8 cellular contexts compared by ENCODE assay signal in the genomic region with DNA sequence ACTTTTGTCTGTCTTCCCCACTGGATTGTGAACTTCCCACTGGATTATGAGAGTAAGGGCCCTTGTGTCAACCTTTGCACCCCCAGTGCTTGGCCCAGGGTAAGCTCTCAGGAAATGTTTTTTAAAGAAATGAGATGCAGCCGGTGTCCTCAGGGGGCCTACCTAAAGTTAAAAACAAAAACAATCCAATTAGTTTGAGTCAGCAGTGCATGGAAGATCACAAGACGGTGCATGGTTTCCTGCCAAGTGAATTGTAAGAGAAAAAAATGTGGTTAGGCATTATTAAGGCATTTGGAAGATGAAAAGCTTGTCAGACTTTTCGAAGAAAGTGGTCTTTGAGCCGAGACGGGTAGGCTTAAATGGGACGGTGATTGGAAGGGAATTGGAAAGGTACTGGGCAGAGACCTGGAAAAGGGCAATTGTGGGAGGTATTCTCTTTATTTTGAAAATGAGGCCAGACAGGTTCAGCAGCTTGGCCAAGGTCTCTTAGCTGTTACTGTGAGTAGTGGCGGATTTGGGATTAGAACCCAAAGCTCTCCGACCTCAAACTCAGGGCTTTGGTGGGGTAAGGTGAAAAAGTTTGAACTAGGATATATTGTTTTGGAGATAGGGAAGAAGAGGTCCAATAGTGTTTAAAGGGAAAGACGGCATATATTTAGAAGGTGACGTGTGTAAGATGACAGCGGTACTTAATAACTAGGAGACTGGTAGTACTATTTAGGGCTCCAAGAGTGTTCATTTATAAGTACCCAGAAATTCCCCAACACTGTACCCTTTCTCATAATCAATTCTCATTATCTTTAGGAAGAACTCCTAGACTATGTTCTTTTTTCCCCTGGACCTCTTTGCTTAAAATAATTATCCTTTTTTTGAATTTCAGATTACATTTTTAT. TPM values are rescaled to one million over a fixed set of nuclear protein-coding genes. Genes with fewer than 3 reads are reported as not detected.
DNase-seq lines count a peak whose midpoint lies in the region; ATAC-seq and TF ChIP-seq lines count a peak whose summit lies in the region.

No MANE protein-coding gene starts in this region.

- peak overlapping the region; percentile 97 for H3K4me2 ChIP-seq in KMS-11

- peak overlapping the region; percentile 82 for H3K9ac ChIP-seq in KMS-11

- peak overlapping the region; percentile 88 for H2AFZ ChIP-seq in KMS-11 (ENCODE audit: low read depth)

- H4K20me1 ChIP-seq in KMS-11 (ENCODE audit: insufficient read depth) = no peaks in the 10 kb centered on the region

- peaks cover 20% of the 10 kb centered on the region for H3K4me1 ChIP-seq in KMS-11 (ENCODE audit: low read depth, poor library complexity, severe bottlenecking)

- H3K36me3 Mint-ChIP-seq in Calu3 (ENCODE audit: insufficient read depth, unreplicated experiment) = peaks cover 32% of the 10 kb centered on the region
- peaks cover 28% of the 10 kb centered on the region for H3K36me3 Mint-ChIP-seq in activated T-helper 2 cell treated with anti-CD3 and anti-CD28 coated beads, Interferon-gamma antibody, Interleukin-2, Interleukin-4, amounts not matched to agents 10 μg/mL and 5 μg/mL and 100 μg/mL, durations not matched to agents 14 hours and 24 hours and 36 hours (ENCODE audit: low read depth)

- H3K27me3 ChIP-seq in KMS-11 (ENCODE audit: insufficient read depth, low read depth) = no peaks in the 10 kb centered on the region

- H3K27me3 Mint-ChIP-seq in Calu3 (ENCODE audit: unreplicated experiment) = no peaks in the 10 kb centered on the region
- no peaks in the 10 kb centered on the region for H3K27me3 Mint-ChIP-seq in activated T-helper 2 cell treated with anti-CD3 and anti-CD28 coated beads, Interferon-gamma antibody, Interleukin-2, Interleukin-4, amounts not matched to agents 10 μg/mL and 5 μg/mL and 100 μg/mL, durations not matched to agents 14 hours and 24 hours and 36 hours (ENCODE audit: low read depth)

- peak; percentile 36 for ATAC-seq in GM21515 (IDR thresholded peaks at IDR 0.05; ENCODE audit: unreplicated experiment)

- DNase-seq in Calu3 = peak; percentile 38
- no peak for DNase-seq in activated T-helper 2 cell treated with anti-CD3 and anti-CD28 coated beads, Interferon-gamma antibody, Interleukin-2, Interleukin-4, amounts not matched to agents 10 μg/mL and 5 μg/mL and 100 μg/mL, durations not matched to agents 14 hours and 24 hours and 36 hours (ENCODE audit: low spot score)
- peak; percentile 44 for DNase-seq in germinal center (ENCODE audit: low spot score)
- DNase-seq in non-pigmented ciliary epithelial cell (ENCODE audit: low read depth) = peak; percentile 80
- no peak for DNase-seq in NCI-H1417 treated with DMSO at 0.1 percent for 48 hours (lab: John Stamatoyannopoulos, UW)
- DNase-seq in NCI-H1930 (lab: John Stamatoyannopoulos, UW) = no peak

- intact Hi-C loops in Calu3 (cut with micrococcal nuclease; ENCODE audit: unreplicated experiment) = loop anchor here (2.0 to 10.0 kb wide), 2 partner anchors 86 to 470 kb away; no protein-coding TSS in a partner anchor
- intact Hi-C loops in activated T-helper 2 cell treated with anti-CD3 and anti-CD28 coated beads, Interferon-gamma antibody, Interleukin-2, Interleukin-4, amounts not matched to agents 10 μg/mL and 5 μg/mL and 100 μg/mL, durations not matched to agents 14 hours and 24 hours and 36 hours (cut with micrococcal nuclease) = loop anchor here (1.0 kb wide), 1 partner anchor 14 kb away; no protein-coding TSS in a partner anchor

- peak overlapping the region; percentile 71 for H3K27ac ChIP-seq in KMS-11

- peaks cover 41% of the 10 kb centered on the region for H3K4me1 Mint-ChIP-seq in Calu3 (ENCODE audit: low read depth, unreplicated experiment)
- peaks cover 43% of the 10 kb centered on the region for H3K4me1 Mint-ChIP-seq in activated T-helper 2 cell treated with anti-CD3 and anti-CD28 coated beads, Interferon-gamma antibody, Interleukin-2, Interleukin-4, amounts not matched to agents 10 μg/mL and 5 μg/mL and 100 μg/mL, durations not matched to agents 14 hours and 24 hours and 36 hours (ENCODE audit: low read depth)

- BruUV-seq in Calu3 (replicated peaks; lab: Mats Ljungman, UMichigan) = TSS peak; percentile 48

- peak overlapping the region; percentile 80 for H3K4me3 Mint-ChIP-seq in Calu3 (ENCODE audit: low read depth, unreplicated experiment)
- H3K4me3 Mint-ChIP-seq in activated T-helper 2 cell treated with anti-CD3 and anti-CD28 coated beads, Interferon-gamma antibody, Interleukin-2, Interleukin-4, amounts not matched to agents 10 μg/mL and 5 μg/mL and 100 μg/mL, durations not matched to agents 14 hours and 24 hours and 36 hours (ENCODE audit: low read depth) = peak overlapping the region; percentile 99

- no peak overlapping the region for H3K4me3 ChIP-seq in KMS-11 (IDR thresholded peaks at IDR 0.05; ENCODE audit: insufficient read depth, low read depth, low read length)

- TF ChIP-seq CTCF in Calu3 (IDR thresholded peaks at IDR 0.05; ENCODE audit: unreplicated experiment) = no peak
- TF ChIP-seq CTCF in KMS-11 (conservative IDR thresholded peaks at IDR 0.05; ENCODE audit: low read depth, low read length) = no peak

- H3K79me2 ChIP-seq in KMS-11 (ENCODE audit: insufficient read depth, low read depth) = peaks cover 19% of the 10 kb centered on the region

- peak overlapping the region; percentile 81 for H3K27ac Mint-ChIP-seq in Calu3 (ENCODE audit: unreplicated experiment)
- peak overlapping the region; percentile 98 for H3K27ac Mint-ChIP-seq in activated T-helper 2 cell treated with anti-CD3 and anti-CD28 coated beads, Interferon-gamma antibody, Interleukin-2, Interleukin-4, amounts not matched to agents 10 μg/mL and 5 μg/mL and 100 μg/mL, durations not matched to agents 14 hours and 24 hours and 36 hours

- CTCF ChIA-PET in Calu3 (lab: Charles Lee) = interaction anchor here (0.5 to 1.0 kb wide), 2 partner anchors 14 to 181 kb away, joined by 3 read pairs; no protein-coding TSS in a partner anchor

- no peaks in the 10 kb centered on the region for H3K9me3 Mint-ChIP-seq in Calu3 (ENCODE audit: low read depth, unreplicated experiment)
- peaks cover 6% of the 10 kb centered on the region for H3K9me3 Mint-ChIP-seq in activated T-helper 2 cell treated with anti-CD3 and anti-CD28 coated beads, Interferon-gamma antibody, Interleukin-2, Interleukin-4, amounts not matched to agents 10 μg/mL and 5 μg/mL and 100 μg/mL, durations not matched to agents 14 hours and 24 hours and 36 hours

- H3K36me3 ChIP-seq in KMS-11 (ENCODE audit: insufficient read depth) = no peaks in the 10 kb centered on the region; the same call in 1 of the 2 replicates

RNA-seq across cellular contexts. Expression of a gene that starts 1.2 kb away (rescaled TPM):
- 50.0 and 57.6 TPM in 2 replicates for total RNA-seq in Calu3 (2022)
- 21.2 and 23.7 TPM in 2 replicates for total RNA-seq in activated T-helper 2 cell treated with anti-CD3 and anti-CD28 coated beads, Interferon-gamma antibody, Interleukin-2, Interleukin-4, amounts not matched to agents 10 μg/mL and 5 μg/mL and 100 μg/mL, durations not matched to agents 14 hours and 24 hours and 36 hours

Comparison
In these comparisons a context has a peak if more than half of its experiments do, and no peak if none do; other contexts are left out.
1. DNase-seq: peak in Calu3 (single experiment), germinal center (single experiment) and non-pigmented ciliary epithelial cell (single experiment); none in activated T-helper 2 cell treated with anti-CD3 and anti-CD28 coated beads, Interferon-gamma antibody, Interleukin-2, Interleukin-4, amounts not matched to agents 10 μg/mL and 5 μg/mL and 100 μg/mL, durations not matched to agents 14 hours and 24 hours and 36 hours (single experiment), NCI-H1417 treated with DMSO at 0.1 percent for 48 hours (single experiment) and NCI-H1930 (0 of 2).